ENCODE assay signal across 1 cellular context in the genomic region with DNA sequence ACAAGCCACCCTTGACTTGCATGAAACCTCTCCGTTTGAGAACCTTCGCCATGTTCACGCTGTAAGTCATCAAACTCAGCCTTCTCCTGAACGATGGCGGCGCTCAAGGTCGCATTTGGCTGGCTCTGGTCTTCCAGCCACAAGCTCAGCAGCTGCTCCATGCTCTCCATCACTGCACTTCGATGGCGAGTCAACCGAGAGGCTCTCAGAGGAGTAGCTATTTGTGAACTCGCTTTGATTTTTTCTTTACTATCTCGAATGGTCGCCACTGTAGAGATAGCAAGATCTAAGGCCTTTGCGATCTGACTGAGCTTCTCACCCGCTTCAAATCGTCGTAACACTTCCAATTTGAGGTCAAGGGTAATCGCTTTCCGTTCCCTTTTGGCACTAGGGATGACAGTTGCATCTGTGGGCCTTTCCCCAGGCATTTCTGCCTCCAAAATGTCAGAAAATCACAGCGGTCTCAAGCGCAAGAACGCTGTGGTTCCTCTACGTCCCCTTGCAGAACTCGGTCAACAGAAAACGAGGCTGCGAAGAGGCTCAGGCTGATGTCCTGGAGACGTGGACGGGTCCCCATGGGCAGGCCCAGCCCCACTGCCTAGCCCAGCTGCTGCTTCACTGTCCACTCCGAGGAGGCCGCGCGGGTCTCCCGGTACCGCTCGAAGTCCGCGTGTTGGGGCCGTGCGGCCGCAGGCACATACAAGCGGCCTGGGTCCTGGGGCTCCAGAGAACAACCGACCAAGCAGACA.
TF ChIP-seq lines count a peak whose summit lies in the region.

No MANE protein-coding gene starts in this region.

TF ChIP-seq in GM12891, 5 proteins besides CTCF, POLR2A, EP300 and RAD21:
- no peak for TF ChIP-seq SPI1 (IDR thresholded peaks at IDR 0.05; ENCODE audit: low read depth, low read length)
- TF ChIP-seq TAF1 (IDR thresholded peaks at IDR 0.05; ENCODE audit: low read depth, low read length) = no peak
- TF ChIP-seq PAX5 (IDR thresholded peaks at IDR 0.05; ENCODE audit: insufficient read depth, low read length, severe bottlenecking) = no peak
- TF ChIP-seq POU2F2 (IDR thresholded peaks at IDR 0.05; ENCODE audit: low read depth, low read length) = no peak
- TF ChIP-seq POLR2AphosphoS5 (IDR thresholded peaks at IDR 0.05; ENCODE audit: low read depth, low read length) = no peak
